ENCODE assay signal across 13 cellular contexts in the genomic region with DNA sequence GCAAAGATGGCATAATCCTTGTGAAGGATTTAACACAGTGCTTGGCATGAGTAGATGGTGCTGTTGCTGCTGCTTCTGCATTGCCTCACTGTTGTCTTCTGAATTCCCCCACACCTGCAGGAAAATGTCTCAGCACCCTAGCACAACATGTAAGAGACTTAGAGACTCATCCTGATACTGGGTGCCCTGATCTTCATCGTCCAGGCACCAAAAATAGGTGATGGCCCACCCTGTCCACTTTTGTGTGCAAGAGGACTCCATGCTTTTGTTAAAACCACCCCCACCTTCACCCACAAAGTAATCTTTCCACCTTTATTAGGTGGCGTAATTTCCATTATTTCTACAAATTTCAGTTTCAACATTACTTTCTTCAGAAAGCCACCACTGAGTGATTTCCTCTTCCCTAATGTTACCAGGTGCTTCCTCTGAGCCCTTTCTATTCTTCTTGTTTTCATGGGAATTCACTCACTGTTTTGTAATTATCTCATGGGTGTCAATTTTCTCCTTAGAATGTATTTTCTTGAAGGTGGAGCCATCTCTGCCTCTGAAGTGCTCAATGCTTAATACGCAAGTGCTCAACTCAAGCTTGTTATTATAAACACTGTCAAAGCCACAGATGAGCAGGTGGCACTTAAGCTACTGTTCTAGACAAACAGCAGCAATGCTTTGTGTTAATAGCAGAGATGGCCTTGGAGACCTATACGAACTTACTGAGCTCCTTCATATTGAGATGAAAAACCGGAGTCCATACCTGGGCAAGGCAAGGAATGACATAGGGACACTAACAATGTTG.
DNase-seq lines count a peak whose midpoint lies in the region; ATAC-seq lines count a peak whose summit lies in the region.
"Had no signal": no experiment of that assay in that cellular context is flagged by ENCODE, and none has a peak within 500 bp of the region (broad histone marks: within the 10 kb centered on the region; RNA-seq: fewer than 3 reads in every experiment).

No MANE protein-coding gene starts in this region.

- intact Hi-C loops in Right ventricle myocardium inferior (cut with DNase I): no loop called here

- no peak overlapping the region for H3K4me3 ChIP-seq in MG63
- H3K4me3 ChIP-seq: prostate gland, suprapubic skin had no signal

- no peaks in the 10 kb centered on the region for H3K36me3 ChIP-seq in MG63
- H3K36me3 ChIP-seq: prostate gland, suprapubic skin had no signal

- H3K9me3 ChIP-seq in MG63: no peaks in the 10 kb centered on the region
- H3K9me3 ChIP-seq: prostate gland, suprapubic skin had no signal

- ATAC-seq in GM19395 (IDR thresholded peaks at IDR 0.05; ENCODE audit: unreplicated experiment): peak; percentile 47
- ATAC-seq in HG03354 (IDR thresholded peaks at IDR 0.05; ENCODE audit: poor library complexity, severe bottlenecking, unreplicated experiment): peak; percentile 50
- no peak for ATAC-seq in GM19023 (IDR thresholded peaks at IDR 0.05; ENCODE audit: unreplicated experiment)
- no peak for ATAC-seq in Right ventricle myocardium inferior
- ATAC-seq: activated CD4-positive, alpha-beta T cell treated with anti-CD3 and anti-CD28 coated beads for 36 hours had no signal

- DNase-seq in DMS53 treated with DMSO at 0.1 percent for 48 hours (lab: John Stamatoyannopoulos, UW; ENCODE audit: unreplicated experiment) (peak; percentile 80), NCI-H510A treated with DMSO at 0.1 percent for 48 hours (lab: John Stamatoyannopoulos, UW) (peak; percentile 51), Right ventricle myocardium inferior (ENCODE audit: missing footprints) (no peak), MG63 (no peak), dedifferentiated amniotic fluid mesenchymal stem cell (ENCODE audit: extremely low spot score) (no peak)
- DNase-seq: activated CD4-positive, alpha-beta T cell treated with anti-CD3 and anti-CD28 coated beads for 36 hours; effector memory CD4-positive, alpha-beta T cell; NCI-H526 treated with DMSO at 0.1 percent for 48 hours had no signal

- no peaks in the 10 kb centered on the region for H3K27me3 ChIP-seq in MG63
- H3K27me3 ChIP-seq: suprapubic skin had no signal

Comparison
In these comparisons a context has a peak if more than half of its experiments do, and no peak if none do; other contexts are left out.
1. DNase-seq: peak in DMS53 treated with DMSO at 0.1 percent for 48 hours (single experiment) and NCI-H510A treated with DMSO at 0.1 percent for 48 hours (single experiment); none in Right ventricle myocardium inferior (single experiment), MG63 (single experiment) and dedifferentiated amniotic fluid mesenchymal stem cell (single experiment).
2. ATAC-seq: peak in GM19395 (single experiment) and HG03354 (single experiment); none in GM19023 (single experiment) and Right ventricle myocardium inferior (single experiment).